ENCODE assay signal across 1 cellular context in genomic region chr14:97578982-97579381, GRCh38.
TF ChIP-seq lines count a peak whose summit lies in the region.

No MANE protein-coding gene starts in this region.

TF ChIP-seq in HepG2, 621 proteins besides CTCF, POLR2A, EP300 and RAD21 (continued from another document):
- TF ChIP-seq ZBTB33 (CRISPR knock-in tag; IDR thresholded peaks at IDR 0.05) = no peak
- no peak for TF ChIP-seq PBX3 (CRISPR knock-in tag; IDR thresholded peaks at IDR 0.05; ENCODE audit: borderline replicate concordance)
- no peak for TF ChIP-seq SALL1 (CRISPR knock-in tag; IDR thresholded peaks at IDR 0.05)
- TF ChIP-seq ZNF446 (CRISPR knock-in tag; IDR thresholded peaks at IDR 0.05) = no peak
